Comparison of ENCODE assay signal across 2 cellular contexts in the genomic region with DNA sequence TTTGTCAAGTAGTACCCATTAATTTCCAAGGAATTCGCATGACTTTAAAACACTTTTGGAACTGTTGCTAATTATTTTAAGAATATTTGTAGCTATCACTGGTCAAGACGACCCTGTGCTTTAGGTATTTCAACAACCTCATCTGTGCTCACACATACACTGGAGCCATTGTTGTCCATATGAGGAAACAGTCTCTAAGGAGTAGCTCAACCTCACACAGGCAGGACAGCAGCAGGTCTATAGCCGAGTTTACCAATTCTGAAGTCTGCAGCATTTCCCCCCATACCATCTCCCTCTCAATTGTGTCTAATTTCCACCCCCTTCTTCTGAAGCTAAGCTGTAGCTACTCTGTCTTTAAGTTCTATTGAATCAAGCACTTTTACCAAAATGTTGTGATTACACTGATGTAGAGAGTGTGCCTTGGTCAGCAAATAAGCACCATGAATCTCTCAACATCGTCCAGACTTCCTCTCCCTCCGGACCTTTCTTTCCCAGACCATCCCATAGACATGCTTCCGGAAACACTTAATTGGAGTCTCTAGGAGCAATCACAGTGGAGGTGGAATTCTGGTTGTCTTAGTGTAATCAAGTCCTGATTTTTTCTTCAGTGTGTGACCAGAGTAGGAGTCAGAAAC.
TF ChIP-seq lines count a peak whose summit lies in the region.

No MANE protein-coding gene starts in this region.

TF ChIP-seq in HepG2, 621 proteins besides CTCF, POLR2A, EP300 and RAD21:
- TF ChIP-seq U2AF2 (IDR thresholded peaks at IDR 0.05; ENCODE audit: low read depth, low read length) (no peak), GATAD2A (CRISPR knock-in tag; IDR thresholded peaks at IDR 0.05) (0 out of 2 replicates have a peak, but pooled peaks have one; percentile 13), ATF7-NPFF (CRISPR knock-in tag; IDR thresholded peaks at IDR 0.05; ENCODE audit: low read depth) (no peak)

TF ChIP-seq in SK-N-SH, 30 proteins besides CTCF, POLR2A, EP300 and RAD21:
- TF ChIP-seq YY1 (IDR thresholded peaks at IDR 0.05; ENCODE audit: low read depth) (no peak), TAF1 (IDR thresholded peaks at IDR 0.05; ENCODE audit: borderline replicate concordance, low read depth, low read length) (no peak)
- TF ChIP-seq, protein P1, sequence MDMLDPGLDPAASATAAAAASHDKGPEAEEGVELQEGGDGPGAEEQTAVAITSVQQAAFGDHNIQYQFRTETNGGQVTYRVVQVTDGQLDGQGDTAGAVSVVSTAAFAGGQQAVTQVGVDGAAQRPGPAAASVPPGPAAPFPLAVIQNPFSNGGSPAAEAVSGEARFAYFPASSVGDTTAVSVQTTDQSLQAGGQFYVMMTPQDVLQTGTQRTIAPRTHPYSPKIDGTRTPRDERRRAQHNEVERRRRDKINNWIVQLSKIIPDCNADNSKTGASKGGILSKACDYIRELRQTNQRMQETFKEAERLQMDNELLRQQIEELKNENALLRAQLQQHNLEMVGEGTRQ (IDR thresholded peaks at IDR 0.05; ENCODE audit: borderline replicate concordance, low read depth, low read length): no peak
